ENCODE assay signal across 1 cellular context in genomic region chr17:73539176-73539575, GRCh38.
TF ChIP-seq lines count a peak whose summit lies in the region.

No MANE protein-coding gene starts in this region.

TF ChIP-seq in SK-N-SH, 30 proteins besides CTCF, POLR2A, EP300 and RAD21 (continued from another document):
- TF ChIP-seq USF1 (IDR thresholded peaks at IDR 0.05; ENCODE audit: borderline replicate concordance, low read depth) (no peak), RFX5 (IDR thresholded peaks at IDR 0.05; ENCODE audit: low read length) (no peak), ELF1 (IDR thresholded peaks at IDR 0.05) (no peak), TEAD4 (IDR thresholded peaks at IDR 0.05; ENCODE audit: borderline replicate concordance, insufficient read depth) (no peak), CHD2 (IDR thresholded peaks at IDR 0.05; ENCODE audit: low read length, partially characterized antibody) (no peak)
